ENCODE assay signal across 22 cellular contexts in genomic region chr9:88291853-88292252, GRCh38.
"Had no signal": no experiment of that assay in that cellular context is flagged by ENCODE, and none has a peak within 500 bp of the region (broad histone marks: within the 10 kb centered on the region; RNA-seq: fewer than 3 reads in every experiment).

No MANE protein-coding gene starts in this region.

- ATAC-seq: esophagus mucosa; heart left ventricle; mucosa of descending colon; natural killer cell; pancreas; right lobe of liver; stimulated activated memory B cell treated with anti-CD40 and anti-IgM and Interleukin-4, amounts not matched to agents 10 μg/mL and 1 μg/mL and 100 μg/mL, for 72 hours; stimulated activated naive CD8-positive, alpha-beta T cell treated with anti-CD3 and anti-CD28 coated beads, Interleukin-15, amount 100 ng/mL, for 72 hours; upper lobe of right lung had no signal

- H3K27ac ChIP-seq: coronary artery, heart left ventricle, pancreas, prostate gland, right lobe of liver, spleen, testis, tibial nerve, upper lobe of right lung, vagina had no signal

- H3K9me3 ChIP-seq: heart left ventricle, mucosa of descending colon, pancreas, prostate gland, right lobe of liver, spleen, testis, tibial nerve, upper lobe of right lung, vagina had no signal

- H3K27me3 ChIP-seq: heart left ventricle, pancreas, right lobe of liver, spleen, testis, tibial nerve, upper lobe of right lung, vagina had no signal

- DNase-seq: effector CD8-positive, alpha-beta T cell; heart left ventricle; kidney glomerular epithelial cell; mammary epithelial cell; mucosa of descending colon; natural killer cell; nucleus accumbens; pancreas; stimulated activated CD4-positive, alpha-beta T cell treated with anti-CD3 and anti-CD28 coated beads, Interleukin-15, amount 100 ng/mL, for 24 hours; stimulated activated CD4-positive, alpha-beta T cell treated with anti-CD3 and anti-CD28 coated beads, Interleukin-1b, Interleukin-23, amount 100 ng/mL, for 48 hours; stimulated activated CD4-positive, alpha-beta T cell treated with anti-CD3 and anti-CD28 coated beads, Interleukin-4, amount 100 ng/mL, for 24 hours; stimulated activated naive CD8-positive, alpha-beta T cell treated with anti-CD3 and anti-CD28 coated beads, Interleukin-15, amount 100 ng/mL, for 72 hours; testis had no signal

- H3K36me3 ChIP-seq: heart left ventricle, pancreas, prostate gland, right lobe of liver, spleen, tibial nerve, upper lobe of right lung, vagina had no signal

- H3K4me1 ChIP-seq: heart left ventricle, pancreas, prostate gland, right lobe of liver, spleen, testis, tibial nerve, upper lobe of right lung, vagina had no signal

- H3K4me3 ChIP-seq: coronary artery, heart left ventricle, mucosa of descending colon, pancreas, prostate gland, right lobe of liver, spleen, testis, tibial nerve, upper lobe of right lung, vagina had no signal
